ENCODE assay signal across 26 cellular contexts in genomic region chr20:31851240-31851955, GRCh38. TPM values are rescaled to one million over a fixed set of nuclear protein-coding genes. Genes with fewer than 3 reads are reported as not detected.
DNase-seq lines count a peak whose midpoint lies in the region; ATAC-seq, FAIRE-seq and TF ChIP-seq lines count a peak whose summit lies in the region.
"Had no signal": no experiment of that assay in that cellular context is flagged by ENCODE, and none has a peak within 500 bp of the region (broad histone marks: within the 10 kb centered on the region; RNA-seq: fewer than 3 reads in every experiment).

No MANE protein-coding gene starts in this region.

- peak overlapping the region; percentile 18 for H3K4me3 Mint-ChIP-seq in glutamatergic neuron (ENCODE audit: unreplicated experiment)
- H3K4me3 Mint-ChIP-seq: CD4-positive, alpha-beta memory T cell; T-helper 17 cell had no signal

- H3K4me1 ChIP-seq in GM12878 (ENCODE audit: control insufficient read depth, insufficient read depth, low read length) = no peaks in the 10 kb centered on the region; the same call in 1 of the 2 replicates

- no TSS peak for BruUV-seq in GM12878 (replicated peaks; lab: Mats Ljungman, UMichigan)

- no peaks in the 10 kb centered on the region for H3K36me3 ChIP-seq in GM12878 (ENCODE audit: control insufficient read depth in 2 of 2, insufficient read depth in 2 of 2, low read length in 1 of 2)
- H3K36me3 ChIP-seq: Peyer's patch had no signal

- RAD21 ChIA-PET in GM12878 (lab: Charles Lee; ENCODE audit: unreplicated experiment) = interaction anchor here (0.7 to 7.6 kb wide), 8 partner anchors 21 to 783 kb away, joined by 3 to 248 read pairs (median 3); partner anchors contain the start of gene PDRG1

- no peak overlapping the region for H3K9ac ChIP-seq in GM12878 (ENCODE audit: control insufficient read depth, insufficient read depth, low read length)
- H3K9ac ChIP-seq: SK-N-SH had no signal

- no peak overlapping the region for H3K4me3 ChIP-seq in GM12878
- H3K4me3 ChIP-seq: Peyer's patch had no signal

- SMC1A ChIA-PET in GM12878 (lab: Charles Lee; ENCODE audit: uncharacterized antibody, unreplicated experiment) = interaction anchor here (0.6 to 7.9 kb wide), 7 partner anchors 11 to 240 kb away, joined by 3 to 181 read pairs (median 8); partner anchors contain the start of gene PDRG1

- H3K27me3 Mint-ChIP-seq in glutamatergic neuron (ENCODE audit: unreplicated experiment) = peaks cover 16% of the 10 kb centered on the region

- no peak for TF ChIP-seq EP300 in GM12878 (IDR thresholded peaks at IDR 0.05; ENCODE audit: borderline replicate concordance in 1 of 2, control insufficient read depth in 1 of 2, low read depth in 2 of 2, low read length in 2 of 2)

- H3K9me3 ChIP-seq in GM12878 (replicated peaks; ENCODE audit: control insufficient read depth, insufficient read depth, low read length) = no peaks in the 10 kb centered on the region
- H3K9me3 ChIP-seq: Peyer's patch, SK-N-SH had no signal

- in situ Hi-C loops in GM12878 (cut with MboI) = loop anchor here (10.0 kb wide), 1 partner anchor 243 kb away; no protein-coding TSS in a partner anchor

- H3K4me1 Mint-ChIP-seq in glutamatergic neuron (ENCODE audit: low read depth, unreplicated experiment) = peaks cover 3% of the 10 kb centered on the region
- H3K4me1 Mint-ChIP-seq: CD4-positive, alpha-beta memory T cell had no signal

- no peaks in the 10 kb centered on the region for H3K79me2 ChIP-seq in GM12878 (ENCODE audit: control insufficient read depth, insufficient read depth, low read length)

- H3K9me3 Mint-ChIP-seq in glutamatergic neuron (ENCODE audit: unreplicated experiment) = peaks cover 11% of the 10 kb centered on the region
- H3K9me3 Mint-ChIP-seq: CD4-positive, alpha-beta memory T cell had no signal

- TF ChIP-seq CTCF in GM12878 (IDR thresholded peaks at IDR 0.05 in 2 of 3, conservative IDR thresholded peaks at IDR 0.05 in 1 of 3; ENCODE audit: control insufficient read depth in 2 of 3, extremely low read depth in 1 of 3, insufficient read depth in 1 of 3, low read depth in 3 of 3, low read length in 3 of 3) = no peak
- no peak for TF ChIP-seq CTCF in glutamatergic neuron (IDR thresholded peaks at IDR 0.05; ENCODE audit: partially characterized antibody, unreplicated experiment)

- no peak for ATAC-seq in GM12878
- no peak for ATAC-seq in GM19328 (IDR thresholded peaks at IDR 0.05; ENCODE audit: unreplicated experiment)
- no peak for ATAC-seq in GM18907 (IDR thresholded peaks at IDR 0.05; ENCODE audit: unreplicated experiment)
- ATAC-seq: T-helper 17 cell had no signal

- TF ChIP-seq POLR2A in GM12878 (IDR thresholded peaks at IDR 0.05; ENCODE audit: low read depth, low read length) = no peak

- POLR2A ChIA-PET in GM12878 (lab: Charles Lee) = interaction anchor here (0.7 to 1.3 kb wide), 5 partner anchors 56 to 183 kb away, joined by 3 to 8 read pairs (median 3); partner anchors contain the start of gene PDRG1

- intact Hi-C loops in GM12878 (cut with micrococcal nuclease; ENCODE audit: unreplicated experiment) = no loop called here

- H2AFZ ChIP-seq in GM12878 (ENCODE audit: control insufficient read depth, low read depth, low read length) = no peak overlapping the region

- no peak overlapping the region for H3K4me2 ChIP-seq in GM12878 (ENCODE audit: control insufficient read depth, insufficient read depth)
- H3K4me2 ChIP-seq: SK-N-SH had no signal

- H3K27ac Mint-ChIP-seq in glutamatergic neuron (ENCODE audit: unreplicated experiment) = peak overlapping the region; percentile 6
- H3K27ac Mint-ChIP-seq: CD4-positive, alpha-beta memory T cell; T-helper 17 cell had no signal

- no peak overlapping the region for H3K27ac ChIP-seq in GM12878 (ENCODE audit: control insufficient read depth, insufficient read depth)
- H3K27ac ChIP-seq: HL-60, Peyer's patch had no signal

- no peaks in the 10 kb centered on the region for H3K36me3 Mint-ChIP-seq in glutamatergic neuron (ENCODE audit: unreplicated experiment)
- H3K36me3 Mint-ChIP-seq: CD4-positive, alpha-beta memory T cell had no signal

- 25% methylated on average over 11 of the region's 11 CpGs for WGBS in GM12878 (ENCODE audit: insufficient coverage, insufficient replicate concordance, low lambda C conversion rate, missing lambda C conversion rate)

- no peaks in the 10 kb centered on the region; a peak in 2 of 4 replicates for H3K27me3 ChIP-seq in GM12878 (replicated peaks in 1 of 2; ENCODE audit: control insufficient read depth in 2 of 2, insufficient read depth in 2 of 2, low read length in 1 of 2)
- H3K27me3 ChIP-seq: Peyer's patch had no signal

- CTCF ChIA-PET in GM12878 (lab: Yijun Ruan, JAX) = interaction anchor here (0.7 to 13.1 kb wide), 20 partner anchors 12 to 292 kb away, joined by 3 to 307 read pairs (median 5); partner anchors contain the start of gene PDRG1

- DNase-seq in NCI-H69 (lab: John Stamatoyannopoulos, UW) = peak; percentile 17
- DNase-seq in GM12878 (ENCODE audit: low read depth, low spot score) = no peak
- DNase-seq in glutamatergic neuron = no peak
- DNase-seq in NAMALWA (ENCODE audit: low spot score) = no peak
- no peak for DNase-seq in NCI-H187 treated with DMSO at 0.1 percent for 48 hours (lab: John Stamatoyannopoulos, UW)
- DNase-seq: C1 segment of cervical spinal cord; CD4-positive, alpha-beta memory T cell; COR-L47; DMS79 treated with DMSO at 0.1 percent for 48 hours; Karpas-422; NCI-H1105; NCI-H1436 treated with DMSO at 0.1 percent for 48 hours; NCI-H1930; NCI-H2107; NCI-H524 treated with DMSO at 0.1 percent for 48 hours; NCI-H82; NK-92 treated with Interleukin-12 subunit alpha and Interleukin-12 subunit beta, amount 100 ng/mL, for 24 hours; SK-N-SH; T-helper 17 cell had no signal

- TF ChIP-seq RAD21 in GM12878 (IDR thresholded peaks at IDR 0.05; ENCODE audit: insufficient read depth, low read depth, low read length) = no peak

- FAIRE-seq in GM12878 (lab: Jason Lieb, UNC) = no peak
- FAIRE-seq: GM18507, H54 had no signal

- no peaks in the 10 kb centered on the region; the same call in 1 of the 2 replicates for H4K20me1 ChIP-seq in GM12878 (ENCODE audit: control insufficient read depth, insufficient read depth)

RNA-seq across cellular contexts. Expression of gene FOXS1, which starts 6.0 kb away (rescaled TPM):
- not detected in 2 replicates for total RNA-seq in GM12878 (2013; cell fraction: nucleolus; rRNA removed)
- total RNA-seq in GM12878 (2014; rRNA removed) = not detected in 2 replicates
- total RNA-seq in GM12878 (2014; rRNA removed; fragmentation: Illumina TruSeq; extraction: Trizol) = not detected in 2 replicates
- total RNA-seq in GM12878 (2021) = not detected in 2 replicates
- polyA plus RNA-seq in GM12878 (2011; ENCODE audit: low read depth) = not detected
- polyA plus RNA-seq in GM12878 (2011; rRNA removed) = not detected in 2 replicates
- polyA plus RNA-seq in GM12878 (2011; cell fraction: cytosol; rRNA removed) = not detected in 2 replicates
- not detected in 2 replicates for polyA plus RNA-seq in GM12878 (2011; cell fraction: nucleus; rRNA removed)
- polyA plus RNA-seq in GM12878 (2012) = not detected in 2 replicates
- polyA plus RNA-seq in GM12878 (2014; fragmentation: Illumina TruSeq; extraction: Trizol) = not detected in 2 replicates
- not detected for polyA plus RNA-seq in GM12878 (2014; fragmentation: Nextera tagmentation; extraction: Ambion mirVana)
- not detected in 2 replicates for polyA plus RNA-seq in GM12878 (2014; rRNA removed)
- not detected for polyA plus RNA-seq in GM12878 (2016; fragmentation: Nextera tagmentation; extraction: Ambion mirVana)
- polyA minus RNA-seq in GM12878 (2011; rRNA and poly(A)+ RNA removed) = not detected in 2 replicates
- polyA minus RNA-seq in GM12878 (2011; cell fraction: cytosol; rRNA and poly(A)+ RNA removed) = not detected in 2 replicates
- not detected in 2 replicates for polyA minus RNA-seq in GM12878 (2011; cell fraction: nucleus; rRNA and poly(A)+ RNA removed)
- not detected for total RNA-seq in glutamatergic neuron (ENCODE audit: unreplicated experiment)
- total RNA-seq: A673; CD4-positive, alpha-beta memory T cell; Peyer's patch; T-helper 17 cell had no signal
- polyA plus RNA-seq: CD4-positive, alpha-beta memory T cell had no signal

RNA-seq across cellular contexts. Expression of gene DUSP15, which starts 18.9 kb away (rescaled TPM):
- 2.3 TPM in 2 replicates for total RNA-seq in GM12878 (2013; cell fraction: nucleolus; rRNA removed)
- total RNA-seq in GM12878 (2014; rRNA removed) (1.4 and 3.0 TPM in 2 replicates), GM12878 (2014; rRNA removed; fragmentation: Illumina TruSeq; extraction: Trizol) (0.67 and 0.83 TPM in 2 replicates), GM12878 (2021) (2.5 and 3.2 TPM in 2 replicates), glutamatergic neuron (ENCODE audit: unreplicated experiment) (19.3 TPM)
- 0.35 TPM for polyA plus RNA-seq in GM12878 (2011; ENCODE audit: low read depth)
- polyA plus RNA-seq in GM12878 (2011; rRNA removed) (0.89 and 1.8 TPM in 2 replicates), GM12878 (2014; fragmentation: Illumina TruSeq; extraction: Trizol) (0.22 TPM in 1 of 2 replicates, not detected in the other), GM12878 (2014; fragmentation: Nextera tagmentation; extraction: Ambion mirVana) (under 1 TPM in 1 of 2 experiments, not detected in 1; 0.06 TPM), GM12878 (2014; rRNA removed) (2.4 and 3.0 TPM in 2 replicates), GM12878 (2016; fragmentation: Nextera tagmentation; extraction: Ambion mirVana) (under 1 TPM; 0.16 to 0.33 TPM)
- 2.3 and 3.7 TPM in 2 replicates for polyA plus RNA-seq in GM12878 (2011; cell fraction: cytosol; rRNA removed)
- 2.5 and 3.0 TPM in 2 replicates for polyA plus RNA-seq in GM12878 (2011; cell fraction: nucleus; rRNA removed)
- 0.72 and 0.93 TPM in 2 replicates for polyA plus RNA-seq in GM12878 (2012)
- 0.88 and 1.6 TPM in 2 replicates for polyA minus RNA-seq in GM12878 (2011; rRNA and poly(A)+ RNA removed)
- not detected in 2 replicates for polyA minus RNA-seq in GM12878 (2011; cell fraction: cytosol; rRNA and poly(A)+ RNA removed)
- polyA minus RNA-seq in GM12878 (2011; cell fraction: nucleus; rRNA and poly(A)+ RNA removed) = 1.2 and 1.5 TPM in 2 replicates
- total RNA-seq: A673; CD4-positive, alpha-beta memory T cell; T-helper 17 cell had no signal
- polyA plus RNA-seq: CD4-positive, alpha-beta memory T cell had no signal

RNA-seq across cellular contexts. Expression of gene TTLL9, which starts 19.0 kb away (rescaled TPM):
- 2.4 and 3.1 TPM in 2 replicates for total RNA-seq in GM12878 (2013; cell fraction: nucleolus; rRNA removed)
- 0.17 TPM in 1 of 2 replicates, not detected in the other for total RNA-seq in GM12878 (2014; rRNA removed)
- total RNA-seq in GM12878 (2014; rRNA removed; fragmentation: Illumina TruSeq; extraction: Trizol) = 0.04 and 0.09 TPM in 2 replicates
- total RNA-seq in GM12878 (2021) = 0.08 and 0.21 TPM in 2 replicates
- 0.10 TPM for polyA plus RNA-seq in GM12878 (2011; ENCODE audit: low read depth)
- 0.62 and 0.77 TPM in 2 replicates for polyA plus RNA-seq in GM12878 (2011; rRNA removed)
- 0.39 and 0.45 TPM in 2 replicates for polyA plus RNA-seq in GM12878 (2011; cell fraction: cytosol; rRNA removed)
- polyA plus RNA-seq in GM12878 (2011; cell fraction: nucleus; rRNA removed) = 2.3 and 2.4 TPM in 2 replicates
- polyA plus RNA-seq in GM12878 (2012) = 0.21 and 0.28 TPM in 2 replicates
- 0.14 and 0.15 TPM in 2 replicates for polyA plus RNA-seq in GM12878 (2014; fragmentation: Illumina TruSeq; extraction: Trizol)
- polyA plus RNA-seq in GM12878 (2014; fragmentation: Nextera tagmentation; extraction: Ambion mirVana) = under 1 TPM in 1 of 2 experiments, not detected in 1; 0.03 TPM
- polyA plus RNA-seq in GM12878 (2014; rRNA removed) = 0.14 and 0.22 TPM in 2 replicates
- polyA plus RNA-seq in GM12878 (2016; fragmentation: Nextera tagmentation; extraction: Ambion mirVana) = under 1 TPM in 1 of 2 experiments, not detected in 1; 0.08 TPM
- 1.1 and 1.4 TPM in 2 replicates for polyA minus RNA-seq in GM12878 (2011; rRNA and poly(A)+ RNA removed)
- not detected in 2 replicates for polyA minus RNA-seq in GM12878 (2011; cell fraction: cytosol; rRNA and poly(A)+ RNA removed)
- polyA minus RNA-seq in GM12878 (2011; cell fraction: nucleus; rRNA and poly(A)+ RNA removed) = 0.60 and 1.4 TPM in 2 replicates
- 1.5 TPM for total RNA-seq in glutamatergic neuron (ENCODE audit: unreplicated experiment)
- total RNA-seq: A673; CD4-positive, alpha-beta memory T cell; T-helper 17 cell had no signal

RNA-seq across cellular contexts. Expression of gene MYLK2, which starts 32.2 kb away (rescaled TPM):
- 0.19 and 0.24 TPM in 2 replicates for total RNA-seq in GM12878 (2013; cell fraction: nucleolus; rRNA removed)
- total RNA-seq in GM12878 (2014; rRNA removed) (0.28 and 0.44 TPM in 2 replicates), GM12878 (2014; rRNA removed; fragmentation: Illumina TruSeq; extraction: Trizol) (0.18 and 0.23 TPM in 2 replicates), GM12878 (2021) (0.58 and 0.67 TPM in 2 replicates), glutamatergic neuron (ENCODE audit: unreplicated experiment) (0.69 TPM)
- not detected for polyA plus RNA-seq in GM12878 (2011; ENCODE audit: low read depth)
- polyA plus RNA-seq in GM12878 (2011; rRNA removed) (0.06 and 0.07 TPM in 2 replicates), GM12878 (2014; fragmentation: Illumina TruSeq; extraction: Trizol) (0.08 and 0.09 TPM in 2 replicates), GM12878 (2014; fragmentation: Nextera tagmentation; extraction: Ambion mirVana) (under 1 TPM in 1 of 2 experiments, not detected in 1; 0.04 TPM), GM12878 (2014; rRNA removed) (0.47 and 0.80 TPM in 2 replicates), GM12878 (2016; fragmentation: Nextera tagmentation; extraction: Ambion mirVana) (under 1 TPM; 0.15 to 0.24 TPM)
- 0.03 and 0.05 TPM in 2 replicates for polyA plus RNA-seq in GM12878 (2011; cell fraction: cytosol; rRNA removed)
- polyA plus RNA-seq in GM12878 (2011; cell fraction: nucleus; rRNA removed) = 0.33 and 0.89 TPM in 2 replicates
- 0.12 and 0.25 TPM in 2 replicates for polyA plus RNA-seq in GM12878 (2012)
- polyA minus RNA-seq in GM12878 (2011; rRNA and poly(A)+ RNA removed) = 0.07 and 0.36 TPM in 2 replicates
- polyA minus RNA-seq in GM12878 (2011; cell fraction: cytosol; rRNA and poly(A)+ RNA removed) = not detected in 2 replicates
- 0.12 and 0.38 TPM in 2 replicates for polyA minus RNA-seq in GM12878 (2011; cell fraction: nucleus; rRNA and poly(A)+ RNA removed)
- total RNA-seq: CD4-positive, alpha-beta memory T cell; T-helper 17 cell had no signal
- polyA plus RNA-seq: CD4-positive, alpha-beta memory T cell had no signal
